In the genomic region with DNA sequence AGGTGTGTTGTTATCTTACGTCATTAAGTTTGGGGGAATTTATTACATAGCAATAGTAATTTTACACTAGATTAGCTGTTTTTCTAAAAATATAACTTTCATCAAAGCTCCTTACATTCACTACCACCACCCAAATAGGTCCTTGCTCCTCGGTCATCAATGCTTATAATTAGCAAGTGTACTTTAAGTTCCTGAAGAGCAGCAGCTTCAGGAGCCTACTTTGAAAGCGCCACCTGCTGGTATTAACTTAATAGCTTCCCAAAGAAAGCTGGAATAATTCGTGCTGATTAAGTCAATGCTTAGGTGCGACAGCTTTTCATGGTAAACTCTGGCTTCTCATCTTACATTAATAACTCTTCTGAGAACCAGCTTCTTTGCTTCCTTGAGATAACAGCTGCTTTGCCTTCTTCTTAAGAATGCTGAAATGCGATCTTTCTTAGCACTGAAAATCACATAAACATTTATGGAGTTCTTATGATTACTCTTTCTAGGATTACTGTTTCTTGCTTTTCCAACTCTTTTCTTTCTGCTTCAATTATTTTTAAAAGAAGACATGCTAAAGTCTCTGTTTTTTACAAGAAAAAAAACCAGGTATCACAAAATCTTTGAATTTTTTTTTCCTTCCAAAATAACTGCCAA, we compare ENCODE assay signal across 8 cellular contexts. TPM values are rescaled to one million over a fixed set of nuclear protein-coding genes. Genes with fewer than 3 reads are reported as not detected.
DNase-seq lines count a peak whose midpoint lies in the region; ATAC-seq, FAIRE-seq and TF ChIP-seq lines count a peak whose summit lies in the region.

No MANE protein-coding gene starts in this region.

- peaks cover 2% of the 10 kb centered on the region for H3K4me1 Mint-ChIP-seq in astrocyte (ENCODE audit: low read depth, unreplicated experiment)

- no peak for ATAC-seq in GM19463 (IDR thresholded peaks at IDR 0.05; ENCODE audit: unreplicated experiment)
- ATAC-seq in GM21723 (IDR thresholded peaks at IDR 0.05; ENCODE audit: unreplicated experiment) = no peak

- WGBS in GM23248 (ENCODE audit: low coverage in 1 of 2, low lambda C conversion rate in 2 of 2, missing lambda C conversion rate in 2 of 2), 2 experiments = 18 to 22% methylated on average over 6 of the region's 6 CpGs
- WGBS in stomach, 5 donors = 16 to 20% (median 18%) methylated on average over 6 of the region's 6 CpGs

- intact Hi-C loops in stomach (cut with DNase I; ENCODE audit: low total_unique reads) = loop anchor here (5.0 kb wide), 1 partner anchor 303 kb away; no protein-coding TSS in a partner anchor

- no peaks in the 10 kb centered on the region for H3K79me2 ChIP-seq in GM23248 (ENCODE audit: insufficient read depth)
- H3K79me2 ChIP-seq in astrocyte (ENCODE audit: insufficient read depth, low read length) = no peaks in the 10 kb centered on the region

- peak; percentile 85 for FAIRE-seq in astrocyte (lab: Jason Lieb, UNC)

- no peaks in the 10 kb centered on the region for H3F3A ChIP-seq in GM23248 (ENCODE audit: insufficient read depth)

- peak overlapping the region; percentile 69 for H2AFZ ChIP-seq in GM23248
- no peak overlapping the region for H2AFZ ChIP-seq in astrocyte (ENCODE audit: low read depth, low read length)

- H3K27me3 Mint-ChIP-seq in astrocyte (ENCODE audit: low read depth, unreplicated experiment) = no peaks in the 10 kb centered on the region

- H3K4me3 Mint-ChIP-seq in astrocyte (ENCODE audit: unreplicated experiment) = no peak overlapping the region

- H3K9ac ChIP-seq in GM23248 (no peak overlapping the region), astrocyte (ENCODE audit: low read length) (no peak overlapping the region)

- no peak overlapping the region for H3K27ac Mint-ChIP-seq in astrocyte (ENCODE audit: unreplicated experiment)

- H3K27me3 ChIP-seq in GM23248 (replicated peaks; ENCODE audit: insufficient read depth) (no peaks in the 10 kb centered on the region), astrocyte (ENCODE audit: insufficient read depth, low read length) (no peaks in the 10 kb centered on the region), stomach (no peaks in the 10 kb centered on the region)

- no peak for TF ChIP-seq EP300 in stomach (IDR thresholded peaks at IDR 0.05)

- no peaks in the 10 kb centered on the region for H3K9me3 Mint-ChIP-seq in astrocyte (ENCODE audit: unreplicated experiment)

- peak overlapping the region; percentile 34; the same call in 1 of the 2 replicates for H3K4me3 ChIP-seq in GM23248
- no peak overlapping the region for H3K4me3 ChIP-seq in astrocyte (ENCODE audit: insufficient read depth, low read depth, low read length)
- H3K4me3 ChIP-seq in stomach = no peak overlapping the region

- H3K4me1 ChIP-seq in GM23248 (ENCODE audit: insufficient read depth) = no peaks in the 10 kb centered on the region
- H3K4me1 ChIP-seq in astrocyte (ENCODE audit: insufficient read depth, low read length) = no peaks in the 10 kb centered on the region
- H3K4me1 ChIP-seq in stomach = peaks cover 0 to 19% (median 4%) of the 10 kb centered on the region in 4 donors

- in situ Hi-C loops in GM23248 (cut with MboI) = loop anchor here (10.0 kb wide), 1 partner anchor 305 kb away; no protein-coding TSS in a partner anchor

- peak; percentile 88 for TF ChIP-seq CTCF in astrocyte (IDR thresholded peaks at IDR 0.05; ENCODE audit: insufficient read depth, low read depth, low read length)
- TF ChIP-seq CTCF in stomach (IDR thresholded peaks at IDR 0.05) = peak in 5 of 7 experiments; percentile 13 to 78 (median 59)

- TF ChIP-seq POLR2A in stomach (IDR thresholded peaks at IDR 0.05) = no peak

- H3K36me3 ChIP-seq in GM23248 (ENCODE audit: low read depth) = no peaks in the 10 kb centered on the region
- H3K36me3 ChIP-seq in astrocyte (ENCODE audit: insufficient read depth, low read length) = no peaks in the 10 kb centered on the region
- peaks cover 0 to 7% (median 2%) of the 10 kb centered on the region in 4 donors for H3K36me3 ChIP-seq in stomach

- H3K4me2 ChIP-seq in GM23248 (ENCODE audit: unreplicated experiment) (peak overlapping the region; percentile 57), astrocyte (ENCODE audit: low read length) (no peak overlapping the region)

- H4K20me1 ChIP-seq in GM23248 (ENCODE audit: insufficient read depth) (no peaks in the 10 kb centered on the region), astrocyte (ENCODE audit: insufficient read depth, low read length) (no peaks in the 10 kb centered on the region)

- no peaks in the 10 kb centered on the region for H3K36me3 Mint-ChIP-seq in astrocyte (ENCODE audit: low read depth, unreplicated experiment)

- H3K9me3 ChIP-seq in GM23248 (ENCODE audit: low read depth) = no peaks in the 10 kb centered on the region
- H3K9me3 ChIP-seq in astrocyte (ENCODE audit: insufficient read depth, low read depth, low read length) = no peaks in the 10 kb centered on the region
- no peaks in the 10 kb centered on the region for H3K9me3 ChIP-seq in stomach

- peak; percentile 84 for DNase-seq in COLO829 (ENCODE audit: low spot score)
- DNase-seq in GM23248 = peak; percentile 84
- peak; percentile 60 for DNase-seq in NCI-H510A (lab: John Stamatoyannopoulos, UW)
- DNase-seq in astrocyte (ENCODE audit: low read depth) = peak; percentile 48
- DNase-seq in iPS-NIHi11 (ENCODE audit: low spot score) = peak; percentile 73
- DNase-seq in stomach = no peak

- H3K27ac ChIP-seq in GM23248 = no peak overlapping the region
- no peak overlapping the region for H3K27ac ChIP-seq in astrocyte (ENCODE audit: low read depth, low read length)
- H3K27ac ChIP-seq in stomach = no peak overlapping the region

- H3K9me2 ChIP-seq in GM23248 (ENCODE audit: insufficient read depth) = no peaks in the 10 kb centered on the region

RNA-seq across cellular contexts. Expression of gene C5, which starts 10.0 kb away (rescaled TPM):
- total RNA-seq in GM23248 (2014; rRNA removed; shearing (Covaris generic)) = 1.6 and 2.4 TPM in 2 replicates
- 0.58 and 1.2 TPM in 2 replicates for polyA plus RNA-seq in GM23248 (2016; fragmentation: Nextera tagmentation; extraction: Ambion mirVana)
- total RNA-seq in astrocyte = 0.41 and 1.1 TPM in 2 replicates
- total RNA-seq in stomach = 10 to 100 TPM in 1 of 5 donors, 1 to 10 TPM in 4; 4.3 to 13.4 (median 7.6) TPM
- polyA plus RNA-seq in stomach = 1 to 10 TPM; 4.0 to 6.5 (median 5.2) TPM

RNA-seq across cellular contexts. Expression of gene CNTRL, which starts 14.6 kb away (rescaled TPM):
- 6.3 and 7.3 TPM in 2 replicates for total RNA-seq in GM23248 (2014; rRNA removed; shearing (Covaris generic))
- polyA plus RNA-seq in GM23248 (2016; fragmentation: Nextera tagmentation; extraction: Ambion mirVana) = 3.7 and 4.4 TPM in 2 replicates
- 4.4 and 4.6 TPM in 2 replicates for total RNA-seq in astrocyte
- 10 to 100 TPM in 4 of 5 donors, 1 to 10 TPM in 1; 9.4 to 27.4 (median 19.1) TPM for total RNA-seq in stomach
- 1 to 10 TPM; 4.4 to 7.6 (median 5.6) TPM for polyA plus RNA-seq in stomach
